10 cellular contexts compared by ENCODE assay signal in the genomic region with DNA sequence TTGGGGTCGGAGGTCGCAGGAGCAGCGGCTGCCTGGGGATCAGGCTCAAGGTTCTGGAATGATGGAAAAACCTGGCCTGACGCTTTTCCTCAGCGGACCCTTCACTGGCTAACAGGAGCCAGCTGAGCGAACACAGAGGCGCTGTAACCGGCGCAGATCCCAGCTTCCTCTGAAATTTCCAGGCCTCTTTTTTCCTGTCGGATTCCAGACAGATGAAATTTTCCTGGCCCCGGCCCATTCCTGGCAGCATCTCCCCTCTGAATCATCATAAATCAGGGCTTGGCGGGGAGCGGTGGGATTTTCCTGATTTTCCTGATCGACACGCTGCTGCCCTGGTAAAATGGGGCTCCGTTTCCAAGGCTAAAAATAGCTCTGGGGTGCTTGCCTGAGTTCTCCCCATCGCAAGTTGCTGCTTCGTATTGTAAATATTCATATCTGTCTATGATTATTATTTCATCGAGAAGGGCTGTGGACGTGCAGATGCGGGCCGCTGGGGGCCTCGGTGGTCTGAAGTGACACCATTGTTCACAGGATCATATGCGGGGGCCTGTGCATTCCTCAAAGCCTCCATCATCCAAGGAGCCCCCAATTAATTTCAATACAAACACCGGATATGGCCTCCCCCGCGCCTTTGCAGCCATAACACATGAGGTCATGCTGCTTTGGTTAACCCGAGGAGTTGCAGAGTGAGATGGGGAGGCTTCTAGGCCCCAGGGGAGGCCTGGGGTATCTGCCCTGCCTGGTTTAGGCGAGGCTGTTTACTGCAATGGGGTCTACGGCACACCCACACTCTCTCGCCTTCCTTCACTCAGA. TPM values are rescaled to one million over a fixed set of nuclear protein-coding genes. Genes with fewer than 3 reads are reported as not detected.
DNase-seq lines count a peak whose midpoint lies in the region; ATAC-seq and TF ChIP-seq lines count a peak whose summit lies in the region.
"Had no signal": no experiment of that assay in that cellular context is flagged by ENCODE, and none has a peak within 500 bp of the region (broad histone marks: within the 10 kb centered on the region; RNA-seq: fewer than 3 reads in every experiment).

No MANE protein-coding gene starts in this region.

- H3K36me3 Mint-ChIP-seq in activated CD8-positive, alpha-beta memory T cell treated with anti-CD3 and anti-CD28 coated beads, Interleukin-2, amount 10 ng/mL, durations not matched to agents 7 days and 5 days: no peaks in the 10 kb centered on the region
- H3K36me3 Mint-ChIP-seq in activated T-cell treated with anti-CD3 and anti-CD28 coated beads, Interleukin-2, amount 50 U/mL, for 4 hours (ENCODE audit: insufficient read depth): no peaks in the 10 kb centered on the region

- CTCF ChIA-PET in activated CD8-positive, alpha-beta memory T cell treated with anti-CD3 and anti-CD28 coated beads, Interleukin-2, amount 10 ng/mL, durations not matched to agents 7 days and 5 days (lab: Charles Lee): interaction anchor here (1.7 kb wide), 1 partner anchor 175 kb away, joined by 3 read pairs; no protein-coding TSS in a partner anchor

- intact Hi-C loops in mucosa of descending colon (cut with DNase I, micrococcal nuclease): no loop called here

- H3K9me3 Mint-ChIP-seq in activated CD8-positive, alpha-beta memory T cell treated with anti-CD3 and anti-CD28 coated beads, Interleukin-2, amount 10 ng/mL, durations not matched to agents 7 days and 5 days (ENCODE audit: low read depth): no peaks in the 10 kb centered on the region
- no peaks in the 10 kb centered on the region for H3K9me3 Mint-ChIP-seq in activated T-cell treated with anti-CD3 and anti-CD28 coated beads, Interleukin-2, amount 50 U/mL, for 4 hours

- ATAC-seq in mucosa of descending colon: peak; percentile 49
- ATAC-seq in activated CD8-positive, alpha-beta memory T cell treated with anti-CD3 and anti-CD28 coated beads, Interleukin-2, amount 10 ng/mL, durations not matched to agents 7 days and 5 days: no peak
- no peak for ATAC-seq in HG02885 (IDR thresholded peaks at IDR 0.05; ENCODE audit: poor library complexity, unreplicated experiment)
- ATAC-seq in activated T-cell treated with anti-CD3 and anti-CD28 coated beads, Interleukin-2, amount 50 U/mL, for 4 hours: no peak
- ATAC-seq: activated CD4-positive, alpha-beta T cell treated with anti-CD3 and anti-CD28 coated beads for 36 hours had no signal

- H3K36me3 ChIP-seq in esophagus (ENCODE audit: control insufficient read depth in 2 of 2, insufficient read depth in 2 of 2, low read length in 1 of 2): no peaks in the 10 kb centered on the region
- H3K36me3 ChIP-seq in mucosa of descending colon (ENCODE audit: low read depth): no peaks in the 10 kb centered on the region
- no peaks in the 10 kb centered on the region for H3K36me3 ChIP-seq in urinary bladder (ENCODE audit: insufficient read depth)

- peaks cover 4% of the 10 kb centered on the region for H3K27me3 Mint-ChIP-seq in activated CD8-positive, alpha-beta memory T cell treated with anti-CD3 and anti-CD28 coated beads, Interleukin-2, amount 10 ng/mL, durations not matched to agents 7 days and 5 days
- H3K27me3 Mint-ChIP-seq in activated T-cell treated with anti-CD3 and anti-CD28 coated beads, Interleukin-2, amount 50 U/mL, for 4 hours (ENCODE audit: low read depth): no peaks in the 10 kb centered on the region

- H3K4me1 ChIP-seq in esophagus (ENCODE audit: control insufficient read depth in 2 of 2, insufficient read depth in 2 of 2, low read length in 1 of 2) (peaks cover 4% of the 10 kb centered on the region in 2 donors), mucosa of descending colon (ENCODE audit: low read depth) (no peaks in the 10 kb centered on the region), urinary bladder (ENCODE audit: insufficient read depth) (peaks cover 2% of the 10 kb centered on the region)

- H3K4me3 ChIP-seq in esophagus (ENCODE audit: low read depth in 1 of 2, low read length in 2 of 2) (no peak overlapping the region), mucosa of descending colon (no peak overlapping the region), urinary bladder (ENCODE audit: low read depth, low read length) (no peak overlapping the region)

- H3K27ac ChIP-seq in esophagus (ENCODE audit: low read depth in 2 of 2, low read length in 1 of 2) (peak overlapping the region; percentile 53 to 78), urinary bladder (ENCODE audit: low read depth) (peak overlapping the region; percentile 62)

- 25 to 44% methylated on average over 31 of the region's 31 CpGs for WGBS in esophagus, 2 donors
- WGBS in urinary bladder: 22% methylated on average over 31 of the region's 31 CpGs

- no peak overlapping the region for H3K4me3 Mint-ChIP-seq in activated CD8-positive, alpha-beta memory T cell treated with anti-CD3 and anti-CD28 coated beads, Interleukin-2, amount 10 ng/mL, durations not matched to agents 7 days and 5 days
- H3K4me3 Mint-ChIP-seq in activated T-cell treated with anti-CD3 and anti-CD28 coated beads, Interleukin-2, amount 50 U/mL, for 4 hours: no peak overlapping the region
- H3K4me3 Mint-ChIP-seq: activated CD4-positive, alpha-beta T cell treated with anti-CD3 and anti-CD28 coated beads for 36 hours had no signal

- DNase-seq in NCI-H446 treated with DMSO at 0.1 percent for 48 hours (lab: John Stamatoyannopoulos, UW) (peak; percentile 6), mucosa of descending colon (peak; percentile 47 to 56 (median 53)), foreskin melanocyte (no peak)
- no peak for DNase-seq in activated CD8-positive, alpha-beta memory T cell treated with anti-CD3 and anti-CD28 coated beads, Interleukin-2, amount 10 ng/mL, durations not matched to agents 7 days and 5 days
- DNase-seq in activated T-cell treated with anti-CD3 and anti-CD28 coated beads, Interleukin-2, amount 50 U/mL, for 4 hours: no peak
- DNase-seq: activated CD4-positive, alpha-beta T cell treated with anti-CD3 and anti-CD28 coated beads for 36 hours; glutamatergic neuron had no signal

- no peaks in the 10 kb centered on the region for H3K9me3 ChIP-seq in esophagus (ENCODE audit: control insufficient read depth in 2 of 2, insufficient read depth in 1 of 2, low read depth in 1 of 2, low read length in 1 of 2)
- no peaks in the 10 kb centered on the region for H3K9me3 ChIP-seq in mucosa of descending colon

- H3K27me3 ChIP-seq in esophagus (ENCODE audit: control insufficient read depth in 1 of 2, insufficient read depth in 2 of 2, low read length in 2 of 2): no peaks in the 10 kb centered on the region

- H3K27ac Mint-ChIP-seq in activated CD8-positive, alpha-beta memory T cell treated with anti-CD3 and anti-CD28 coated beads, Interleukin-2, amount 10 ng/mL, durations not matched to agents 7 days and 5 days: no peak overlapping the region
- H3K27ac Mint-ChIP-seq: activated CD4-positive, alpha-beta T cell treated with anti-CD3 and anti-CD28 coated beads for 36 hours had no signal

- no peak for TF ChIP-seq CTCF in mucosa of descending colon (IDR thresholded peaks at IDR 0.05)

- H3K4me1 Mint-ChIP-seq in activated CD8-positive, alpha-beta memory T cell treated with anti-CD3 and anti-CD28 coated beads, Interleukin-2, amount 10 ng/mL, durations not matched to agents 7 days and 5 days: no peaks in the 10 kb centered on the region
- H3K4me1 Mint-ChIP-seq in activated T-cell treated with anti-CD3 and anti-CD28 coated beads, Interleukin-2, amount 50 U/mL, for 4 hours (ENCODE audit: low read depth): no peaks in the 10 kb centered on the region
- H3K4me1 Mint-ChIP-seq: activated CD4-positive, alpha-beta T cell treated with anti-CD3 and anti-CD28 coated beads for 36 hours had no signal

RNA-seq across cellular contexts. Expression of a gene that starts 45.8 kb away (rescaled TPM):
- polyA plus RNA-seq in esophagus (1 to 10 TPM; 4.1 to 7.4 TPM), urinary bladder (1.2 TPM)
- total RNA-seq in mucosa of descending colon (under 1 TPM; 0.67 to 0.72 (median 0.70) TPM), urinary bladder (0.95 TPM)
- total RNA-seq in activated CD8-positive, alpha-beta memory T cell treated with anti-CD3 and anti-CD28 coated beads, Interleukin-2, amount 10 ng/mL, durations not matched to agents 7 days and 5 days: 1 to 10 TPM in 1 of 2 experiments, under 1 TPM in 1; 0.82 to 1.9 TPM
- total RNA-seq in activated T-cell treated with anti-CD3 and anti-CD28 coated beads, Interleukin-2, amount 50 U/mL, for 4 hours: 1 to 10 TPM; 1.1 to 2.2 (median 2.2) TPM

Comparison
In these comparisons a context has a peak if more than half of its experiments do, and no peak if none do; other contexts are left out.
1. DNase-seq: peak in NCI-H446 treated with DMSO at 0.1 percent for 48 hours (single experiment) and mucosa of descending colon (3 of 3); none in activated CD8-positive, alpha-beta memory T cell treated with anti-CD3 and anti-CD28 coated beads, Interleukin-2, amount 10 ng/mL, durations not matched to agents 7 days and 5 days (single experiment), foreskin melanocyte (single experiment) and activated T-cell treated with anti-CD3 and anti-CD28 coated beads, Interleukin-2, amount 50 U/mL, for 4 hours (single experiment).